Comparison of ENCODE assay signal across 1 cellular context in the genomic region with DNA sequence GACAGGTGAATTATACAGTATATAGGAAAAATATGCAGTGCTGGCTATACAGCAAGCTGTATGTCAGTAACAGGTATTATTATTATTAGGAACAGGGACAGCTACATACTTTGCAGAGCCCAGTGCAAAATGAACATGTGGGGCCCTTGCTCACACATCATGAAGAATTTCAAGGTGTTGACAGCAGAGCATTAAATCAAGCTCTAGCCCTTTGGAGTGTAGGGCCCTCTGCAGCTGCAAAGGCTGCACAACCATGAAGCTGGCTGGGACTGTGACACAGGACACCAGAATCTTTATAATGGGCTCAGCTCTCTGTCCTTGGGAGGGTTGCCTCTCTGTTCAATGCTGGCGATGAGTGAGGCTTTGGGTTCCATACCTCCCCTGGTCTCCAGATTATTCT.
A peak's percentile ranks its signal among the peaks of the same experiment; 100 is the strongest.
TF ChIP-seq lines count a peak whose summit lies in the region.

No MANE protein-coding gene starts in this region.

TF ChIP-seq in K562, 482 proteins besides CTCF, POLR2A, EP300 and RAD21 (continued from another document):
- TF ChIP-seq, protein P1, sequence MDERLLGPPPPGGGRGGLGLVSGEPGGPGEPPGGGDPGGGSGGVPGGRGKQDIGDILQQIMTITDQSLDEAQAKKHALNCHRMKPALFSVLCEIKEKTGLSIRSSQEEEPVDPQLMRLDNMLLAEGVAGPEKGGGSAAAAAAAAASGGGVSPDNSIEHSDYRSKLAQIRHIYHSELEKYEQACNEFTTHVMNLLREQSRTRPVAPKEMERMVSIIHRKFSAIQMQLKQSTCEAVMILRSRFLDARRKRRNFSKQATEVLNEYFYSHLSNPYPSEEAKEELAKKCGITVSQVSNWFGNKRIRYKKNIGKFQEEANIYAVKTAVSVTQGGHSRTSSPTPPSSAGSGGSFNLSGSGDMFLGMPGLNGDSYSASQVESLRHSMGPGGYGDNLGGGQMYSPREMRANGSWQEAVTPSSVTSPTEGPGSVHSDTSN (CRISPR knock-in tag; IDR thresholded peaks at IDR 0.05; ENCODE audit: low read depth) = no peak
- TF ChIP-seq, protein P1 (tag; conservative IDR thresholded peaks at IDR 0.05; ENCODE audit: low read depth) = peak; percentile 68
- TF ChIP-seq, protein P2, sequence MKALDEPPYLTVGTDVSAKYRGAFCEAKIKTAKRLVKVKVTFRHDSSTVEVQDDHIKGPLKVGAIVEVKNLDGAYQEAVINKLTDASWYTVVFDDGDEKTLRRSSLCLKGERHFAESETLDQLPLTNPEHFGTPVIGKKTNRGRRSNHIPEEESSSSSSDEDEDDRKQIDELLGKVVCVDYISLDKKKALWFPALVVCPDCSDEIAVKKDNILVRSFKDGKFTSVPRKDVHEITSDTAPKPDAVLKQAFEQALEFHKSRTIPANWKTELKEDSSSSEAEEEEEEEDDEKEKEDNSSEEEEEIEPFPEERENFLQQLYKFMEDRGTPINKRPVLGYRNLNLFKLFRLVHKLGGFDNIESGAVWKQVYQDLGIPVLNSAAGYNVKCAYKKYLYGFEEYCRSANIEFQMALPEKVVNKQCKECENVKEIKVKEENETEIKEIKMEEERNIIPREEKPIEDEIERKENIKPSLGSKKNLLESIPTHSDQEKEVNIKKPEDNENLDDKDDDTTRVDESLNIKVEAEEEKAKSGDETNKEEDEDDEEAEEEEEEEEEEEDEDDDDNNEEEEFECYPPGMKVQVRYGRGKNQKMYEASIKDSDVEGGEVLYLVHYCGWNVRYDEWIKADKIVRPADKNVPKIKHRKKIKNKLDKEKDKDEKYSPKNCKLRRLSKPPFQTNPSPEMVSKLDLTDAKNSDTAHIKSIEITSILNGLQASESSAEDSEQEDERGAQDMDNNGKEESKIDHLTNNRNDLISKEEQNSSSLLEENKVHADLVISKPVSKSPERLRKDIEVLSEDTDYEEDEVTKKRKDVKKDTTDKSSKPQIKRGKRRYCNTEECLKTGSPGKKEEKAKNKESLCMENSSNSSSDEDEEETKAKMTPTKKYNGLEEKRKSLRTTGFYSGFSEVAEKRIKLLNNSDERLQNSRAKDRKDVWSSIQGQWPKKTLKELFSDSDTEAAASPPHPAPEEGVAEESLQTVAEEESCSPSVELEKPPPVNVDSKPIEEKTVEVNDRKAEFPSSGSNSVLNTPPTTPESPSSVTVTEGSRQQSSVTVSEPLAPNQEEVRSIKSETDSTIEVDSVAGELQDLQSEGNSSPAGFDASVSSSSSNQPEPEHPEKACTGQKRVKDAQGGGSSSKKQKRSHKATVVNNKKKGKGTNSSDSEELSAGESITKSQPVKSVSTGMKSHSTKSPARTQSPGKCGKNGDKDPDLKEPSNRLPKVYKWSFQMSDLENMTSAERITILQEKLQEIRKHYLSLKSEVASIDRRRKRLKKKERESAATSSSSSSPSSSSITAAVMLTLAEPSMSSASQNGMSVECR (CRISPR knock-in tag; IDR thresholded peaks at IDR 0.05) = no peak
- TF ChIP-seq, protein P3, sequence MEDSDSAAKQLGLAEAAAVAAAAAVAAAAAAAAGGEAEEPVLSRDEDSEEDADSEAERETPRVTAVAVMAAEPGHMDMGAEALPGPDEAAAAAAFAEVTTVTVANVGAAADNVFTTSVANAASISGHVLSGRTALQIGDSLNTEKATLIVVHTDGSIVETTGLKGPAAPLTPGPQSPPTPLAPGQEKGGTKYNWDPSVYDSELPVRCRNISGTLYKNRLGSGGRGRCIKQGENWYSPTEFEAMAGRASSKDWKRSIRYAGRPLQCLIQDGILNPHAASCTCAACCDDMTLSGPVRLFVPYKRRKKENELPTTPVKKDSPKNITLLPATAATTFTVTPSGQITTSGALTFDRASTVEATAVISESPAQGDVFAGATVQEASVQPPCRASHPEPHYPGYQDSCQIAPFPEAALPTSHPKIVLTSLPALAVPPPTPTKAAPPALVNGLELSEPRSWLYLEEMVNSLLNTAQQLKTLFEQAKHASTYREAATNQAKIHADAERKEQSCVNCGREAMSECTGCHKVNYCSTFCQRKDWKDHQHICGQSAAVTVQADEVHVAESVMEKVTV (CRISPR knock-in tag; IDR thresholded peaks at IDR 0.05) = no peak
- TF ChIP-seq MEIS2 (IDR thresholded peaks at IDR 0.05; ENCODE audit: partially characterized antibody) = peak; percentile 45
